ENCODE assay signal across 1 cellular context in the genomic region with DNA sequence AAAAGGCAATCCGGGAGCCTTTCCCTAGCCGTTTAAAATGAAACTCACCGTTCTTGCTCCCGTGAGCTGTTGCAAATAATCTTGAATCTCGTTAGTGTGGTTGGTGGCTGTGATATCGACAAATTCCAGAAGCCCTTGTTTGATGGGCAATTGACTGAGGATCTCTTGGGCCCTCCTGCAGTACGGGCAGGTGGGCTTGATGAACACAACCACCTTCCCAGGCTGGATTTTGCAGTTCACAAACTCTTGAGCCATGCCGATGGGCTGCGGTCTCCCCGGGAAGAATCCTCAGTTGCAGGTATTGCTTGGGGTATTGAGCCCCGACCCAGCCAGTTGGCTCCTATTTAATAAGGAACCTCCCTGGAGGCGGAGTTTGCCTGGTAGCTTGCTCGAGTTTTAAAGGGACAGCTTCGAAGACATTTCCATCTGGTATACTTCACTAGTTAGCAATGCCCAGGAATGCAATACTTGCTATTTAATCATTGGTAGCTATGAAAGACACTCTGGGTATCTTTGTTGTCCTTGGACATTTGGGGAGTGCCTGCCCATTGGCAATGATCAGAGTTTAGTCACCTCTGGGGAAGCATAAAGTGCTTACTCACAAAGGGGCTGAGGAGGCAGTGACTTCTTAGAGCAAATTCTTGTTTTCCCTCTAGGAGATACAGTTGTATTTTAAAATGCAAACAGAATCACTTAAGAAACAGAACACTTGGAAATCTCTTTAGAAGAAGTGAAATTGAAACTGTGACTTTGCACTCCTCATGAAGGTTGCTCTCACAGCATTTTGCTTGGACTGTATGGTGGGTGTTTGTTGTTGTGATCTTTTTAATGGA.
TF ChIP-seq lines count a peak whose summit lies in the region.

A gene with protein sequence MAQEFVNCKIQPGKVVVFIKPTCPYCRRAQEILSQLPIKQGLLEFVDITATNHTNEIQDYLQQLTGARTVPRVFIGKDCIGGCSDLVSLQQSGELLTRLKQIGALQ (minus strand): TSS at position 319 of the 833 bp plus-strand sequence. CDS start 64 bp downstream, at position 255.

TF ChIP-seq in HepG2, 621 proteins besides CTCF, POLR2A, EP300 and RAD21 (continued from another document and continues in another):
- peak; percentile 23; the same call in 1 of the 2 replicates for TF ChIP-seq FOXK1 (CRISPR knock-in tag; IDR thresholded peaks at IDR 0.05; ENCODE audit: borderline replicate concordance, low read depth)
- no peak for TF ChIP-seq SKI (IDR thresholded peaks at IDR 0.05; ENCODE audit: partially characterized antibody)
- no peak for TF ChIP-seq ZBTB38 (CRISPR knock-in tag; IDR thresholded peaks at IDR 0.05)
- TF ChIP-seq, protein P1, sequence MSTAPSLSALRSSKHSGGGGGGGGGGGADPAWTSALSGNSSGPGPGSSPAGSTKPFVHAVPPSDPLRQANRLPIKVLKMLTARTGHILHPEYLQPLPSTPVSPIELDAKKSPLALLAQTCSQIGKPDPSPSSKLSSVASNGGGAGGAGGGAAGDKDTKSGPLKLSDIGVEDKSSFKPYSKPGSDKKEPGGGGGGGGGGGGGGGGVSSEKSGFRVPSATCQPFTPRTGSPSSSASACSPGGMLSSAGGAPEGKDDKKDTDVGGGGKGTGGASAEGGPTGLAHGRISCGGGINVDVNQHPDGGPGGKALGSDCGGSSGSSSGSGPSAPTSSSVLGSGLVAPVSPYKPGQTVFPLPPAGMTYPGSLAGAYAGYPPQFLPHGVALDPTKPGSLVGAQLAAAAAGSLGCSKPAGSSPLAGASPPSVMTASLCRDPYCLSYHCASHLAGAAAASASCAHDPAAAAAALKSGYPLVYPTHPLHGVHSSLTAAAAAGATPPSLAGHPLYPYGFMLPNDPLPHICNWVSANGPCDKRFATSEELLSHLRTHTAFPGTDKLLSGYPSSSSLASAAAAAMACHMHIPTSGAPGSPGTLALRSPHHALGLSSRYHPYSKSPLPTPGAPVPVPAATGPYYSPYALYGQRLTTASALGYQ (CRISPR knock-in tag; IDR thresholded peaks at IDR 0.05): no peak
- peak; percentile 75; the same call in 1 of the 2 replicates for TF ChIP-seq TAF1 (CRISPR knock-in tag; IDR thresholded peaks at IDR 0.05)
- TF ChIP-seq, protein P2, sequence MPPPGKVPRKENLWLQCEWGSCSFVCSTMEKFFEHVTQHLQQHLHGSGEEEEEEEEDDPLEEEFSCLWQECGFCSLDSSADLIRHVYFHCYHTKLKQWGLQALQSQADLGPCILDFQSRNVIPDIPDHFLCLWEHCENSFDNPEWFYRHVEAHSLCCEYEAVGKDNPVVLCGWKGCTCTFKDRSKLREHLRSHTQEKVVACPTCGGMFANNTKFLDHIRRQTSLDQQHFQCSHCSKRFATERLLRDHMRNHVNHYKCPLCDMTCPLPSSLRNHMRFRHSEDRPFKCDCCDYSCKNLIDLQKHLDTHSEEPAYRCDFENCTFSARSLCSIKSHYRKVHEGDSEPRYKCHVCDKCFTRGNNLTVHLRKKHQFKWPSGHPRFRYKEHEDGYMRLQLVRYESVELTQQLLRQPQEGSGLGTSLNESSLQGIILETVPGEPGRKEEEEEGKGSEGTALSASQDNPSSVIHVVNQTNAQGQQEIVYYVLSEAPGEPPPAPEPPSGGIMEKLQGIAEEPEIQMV (CRISPR knock-in tag; IDR thresholded peaks at IDR 0.05; ENCODE audit: low read depth): no peak
- no peak for TF ChIP-seq MTA1 (CRISPR knock-in tag; IDR thresholded peaks at IDR 0.05; ENCODE audit: borderline replicate concordance)
- TF ChIP-seq, protein P3, sequence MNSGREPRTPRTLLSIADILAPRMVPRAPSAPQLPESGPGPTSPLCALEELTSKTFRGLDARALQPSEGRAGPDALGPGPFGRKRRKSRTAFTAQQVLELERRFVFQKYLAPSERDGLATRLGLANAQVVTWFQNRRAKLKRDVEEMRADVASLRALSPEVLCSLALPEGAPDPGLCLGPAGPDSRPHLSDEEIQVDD (CRISPR knock-in tag; IDR thresholded peaks at IDR 0.05; ENCODE audit: borderline replicate concordance): no peak
- TF ChIP-seq, protein P4, sequence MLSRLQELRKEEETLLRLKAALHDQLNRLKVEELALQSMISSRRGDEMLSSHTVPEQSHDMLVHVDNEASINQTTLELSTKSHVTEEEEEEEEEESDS (CRISPR knock-in tag; IDR thresholded peaks at IDR 0.05; ENCODE audit: borderline replicate concordance): no peak
- TF ChIP-seq PHF21A (CRISPR knock-in tag; IDR thresholded peaks at IDR 0.05): no peak
- TF ChIP-seq ZNF232 (CRISPR knock-in tag; IDR thresholded peaks at IDR 0.05; ENCODE audit: borderline replicate concordance): no peak
- no peak for TF ChIP-seq SRY (CRISPR knock-in tag; IDR thresholded peaks at IDR 0.05)
- TF ChIP-seq, protein P5, sequence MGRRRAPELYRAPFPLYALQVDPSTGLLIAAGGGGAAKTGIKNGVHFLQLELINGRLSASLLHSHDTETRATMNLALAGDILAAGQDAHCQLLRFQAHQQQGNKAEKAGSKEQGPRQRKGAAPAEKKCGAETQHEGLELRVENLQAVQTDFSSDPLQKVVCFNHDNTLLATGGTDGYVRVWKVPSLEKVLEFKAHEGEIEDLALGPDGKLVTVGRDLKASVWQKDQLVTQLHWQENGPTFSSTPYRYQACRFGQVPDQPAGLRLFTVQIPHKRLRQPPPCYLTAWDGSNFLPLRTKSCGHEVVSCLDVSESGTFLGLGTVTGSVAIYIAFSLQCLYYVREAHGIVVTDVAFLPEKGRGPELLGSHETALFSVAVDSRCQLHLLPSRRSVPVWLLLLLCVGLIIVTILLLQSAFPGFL (CRISPR knock-in tag; IDR thresholded peaks at IDR 0.05): no peak
- TF ChIP-seq ZNF776 (CRISPR knock-in tag; IDR thresholded peaks at IDR 0.05): no peak
- TF ChIP-seq, protein P6, sequence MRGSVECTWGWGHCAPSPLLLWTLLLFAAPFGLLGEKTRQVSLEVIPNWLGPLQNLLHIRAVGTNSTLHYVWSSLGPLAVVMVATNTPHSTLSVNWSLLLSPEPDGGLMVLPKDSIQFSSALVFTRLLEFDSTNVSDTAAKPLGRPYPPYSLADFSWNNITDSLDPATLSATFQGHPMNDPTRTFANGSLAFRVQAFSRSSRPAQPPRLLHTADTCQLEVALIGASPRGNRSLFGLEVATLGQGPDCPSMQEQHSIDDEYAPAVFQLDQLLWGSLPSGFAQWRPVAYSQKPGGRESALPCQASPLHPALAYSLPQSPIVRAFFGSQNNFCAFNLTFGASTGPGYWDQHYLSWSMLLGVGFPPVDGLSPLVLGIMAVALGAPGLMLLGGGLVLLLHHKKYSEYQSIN (CRISPR knock-in tag; IDR thresholded peaks at IDR 0.05; ENCODE audit: borderline replicate concordance): no peak
- no peak for TF ChIP-seq ZNF17 (CRISPR knock-in tag; IDR thresholded peaks at IDR 0.05)
- no peak for TF ChIP-seq SNRNP70 (IDR thresholded peaks at IDR 0.05; ENCODE audit: low read depth, low read length)
- TF ChIP-seq ZNF792 (CRISPR knock-in tag; IDR thresholded peaks at IDR 0.05): no peak
- no peak for TF ChIP-seq SIX4 (CRISPR knock-in tag; IDR thresholded peaks at IDR 0.05)
- TF ChIP-seq, protein P7, sequence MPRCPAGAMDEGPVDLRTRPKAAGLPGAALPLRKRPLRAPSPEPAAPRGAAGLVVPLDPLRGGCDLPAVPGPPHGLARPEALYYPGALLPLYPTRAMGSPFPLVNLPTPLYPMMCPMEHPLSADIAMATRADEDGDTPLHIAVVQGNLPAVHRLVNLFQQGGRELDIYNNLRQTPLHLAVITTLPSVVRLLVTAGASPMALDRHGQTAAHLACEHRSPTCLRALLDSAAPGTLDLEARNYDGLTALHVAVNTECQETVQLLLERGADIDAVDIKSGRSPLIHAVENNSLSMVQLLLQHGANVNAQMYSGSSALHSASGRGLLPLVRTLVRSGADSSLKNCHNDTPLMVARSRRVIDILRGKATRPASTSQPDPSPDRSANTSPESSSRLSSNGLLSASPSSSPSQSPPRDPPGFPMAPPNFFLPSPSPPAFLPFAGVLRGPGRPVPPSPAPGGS (CRISPR knock-in tag; IDR thresholded peaks at IDR 0.05): no peak
- TF ChIP-seq, protein P8, sequence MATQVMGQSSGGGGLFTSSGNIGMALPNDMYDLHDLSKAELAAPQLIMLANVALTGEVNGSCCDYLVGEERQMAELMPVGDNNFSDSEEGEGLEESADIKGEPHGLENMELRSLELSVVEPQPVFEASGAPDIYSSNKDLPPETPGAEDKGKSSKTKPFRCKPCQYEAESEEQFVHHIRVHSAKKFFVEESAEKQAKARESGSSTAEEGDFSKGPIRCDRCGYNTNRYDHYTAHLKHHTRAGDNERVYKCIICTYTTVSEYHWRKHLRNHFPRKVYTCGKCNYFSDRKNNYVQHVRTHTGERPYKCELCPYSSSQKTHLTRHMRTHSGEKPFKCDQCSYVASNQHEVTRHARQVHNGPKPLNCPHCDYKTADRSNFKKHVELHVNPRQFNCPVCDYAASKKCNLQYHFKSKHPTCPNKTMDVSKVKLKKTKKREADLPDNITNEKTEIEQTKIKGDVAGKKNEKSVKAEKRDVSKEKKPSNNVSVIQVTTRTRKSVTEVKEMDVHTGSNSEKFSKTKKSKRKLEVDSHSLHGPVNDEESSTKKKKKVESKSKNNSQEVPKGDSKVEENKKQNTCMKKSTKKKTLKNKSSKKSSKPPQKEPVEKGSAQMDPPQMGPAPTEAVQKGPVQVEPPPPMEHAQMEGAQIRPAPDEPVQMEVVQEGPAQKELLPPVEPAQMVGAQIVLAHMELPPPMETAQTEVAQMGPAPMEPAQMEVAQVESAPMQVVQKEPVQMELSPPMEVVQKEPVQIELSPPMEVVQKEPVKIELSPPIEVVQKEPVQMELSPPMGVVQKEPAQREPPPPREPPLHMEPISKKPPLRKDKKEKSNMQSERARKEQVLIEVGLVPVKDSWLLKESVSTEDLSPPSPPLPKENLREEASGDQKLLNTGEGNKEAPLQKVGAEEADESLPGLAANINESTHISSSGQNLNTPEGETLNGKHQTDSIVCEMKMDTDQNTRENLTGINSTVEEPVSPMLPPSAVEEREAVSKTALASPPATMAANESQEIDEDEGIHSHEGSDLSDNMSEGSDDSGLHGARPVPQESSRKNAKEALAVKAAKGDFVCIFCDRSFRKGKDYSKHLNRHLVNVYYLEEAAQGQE (IDR thresholded peaks at IDR 0.05; ENCODE audit: borderline replicate concordance in 1 of 2, low read depth in 1 of 2, low read length in 2 of 2): peak in 1 of 2 experiments; percentile 58; a peak in 1 of 4 replicates
- no peak for TF ChIP-seq HCFC1 (IDR thresholded peaks at IDR 0.05; ENCODE audit: low read depth, low read length)
- TF ChIP-seq, protein P9, sequence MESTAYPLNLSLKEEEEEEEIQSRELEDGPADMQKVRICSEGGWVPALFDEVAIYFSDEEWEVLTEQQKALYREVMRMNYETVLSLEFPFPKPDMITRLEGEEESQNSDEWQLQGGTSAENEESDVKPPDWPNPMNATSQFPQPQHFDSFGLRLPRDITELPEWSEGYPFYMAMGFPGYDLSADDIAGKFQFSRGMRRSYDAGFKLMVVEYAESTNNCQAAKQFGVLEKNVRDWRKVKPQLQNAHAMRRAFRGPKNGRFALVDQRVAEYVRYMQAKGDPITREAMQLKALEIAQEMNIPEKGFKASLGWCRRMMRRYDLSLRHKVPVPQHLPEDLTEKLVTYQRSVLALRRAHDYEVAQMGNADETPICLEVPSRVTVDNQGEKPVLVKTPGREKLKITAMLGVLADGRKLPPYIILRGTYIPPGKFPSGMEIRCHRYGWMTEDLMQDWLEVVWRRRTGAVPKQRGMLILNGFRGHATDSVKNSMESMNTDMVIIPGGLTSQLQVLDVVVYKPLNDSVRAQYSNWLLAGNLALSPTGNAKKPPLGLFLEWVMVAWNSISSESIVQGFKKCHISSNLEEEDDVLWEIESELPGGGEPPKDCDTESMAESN (CRISPR knock-in tag; conservative IDR thresholded peaks at IDR 0.05): 0 out of 2 replicates have a peak, but pooled peaks have one; percentile 36
- TF ChIP-seq, protein P10, sequence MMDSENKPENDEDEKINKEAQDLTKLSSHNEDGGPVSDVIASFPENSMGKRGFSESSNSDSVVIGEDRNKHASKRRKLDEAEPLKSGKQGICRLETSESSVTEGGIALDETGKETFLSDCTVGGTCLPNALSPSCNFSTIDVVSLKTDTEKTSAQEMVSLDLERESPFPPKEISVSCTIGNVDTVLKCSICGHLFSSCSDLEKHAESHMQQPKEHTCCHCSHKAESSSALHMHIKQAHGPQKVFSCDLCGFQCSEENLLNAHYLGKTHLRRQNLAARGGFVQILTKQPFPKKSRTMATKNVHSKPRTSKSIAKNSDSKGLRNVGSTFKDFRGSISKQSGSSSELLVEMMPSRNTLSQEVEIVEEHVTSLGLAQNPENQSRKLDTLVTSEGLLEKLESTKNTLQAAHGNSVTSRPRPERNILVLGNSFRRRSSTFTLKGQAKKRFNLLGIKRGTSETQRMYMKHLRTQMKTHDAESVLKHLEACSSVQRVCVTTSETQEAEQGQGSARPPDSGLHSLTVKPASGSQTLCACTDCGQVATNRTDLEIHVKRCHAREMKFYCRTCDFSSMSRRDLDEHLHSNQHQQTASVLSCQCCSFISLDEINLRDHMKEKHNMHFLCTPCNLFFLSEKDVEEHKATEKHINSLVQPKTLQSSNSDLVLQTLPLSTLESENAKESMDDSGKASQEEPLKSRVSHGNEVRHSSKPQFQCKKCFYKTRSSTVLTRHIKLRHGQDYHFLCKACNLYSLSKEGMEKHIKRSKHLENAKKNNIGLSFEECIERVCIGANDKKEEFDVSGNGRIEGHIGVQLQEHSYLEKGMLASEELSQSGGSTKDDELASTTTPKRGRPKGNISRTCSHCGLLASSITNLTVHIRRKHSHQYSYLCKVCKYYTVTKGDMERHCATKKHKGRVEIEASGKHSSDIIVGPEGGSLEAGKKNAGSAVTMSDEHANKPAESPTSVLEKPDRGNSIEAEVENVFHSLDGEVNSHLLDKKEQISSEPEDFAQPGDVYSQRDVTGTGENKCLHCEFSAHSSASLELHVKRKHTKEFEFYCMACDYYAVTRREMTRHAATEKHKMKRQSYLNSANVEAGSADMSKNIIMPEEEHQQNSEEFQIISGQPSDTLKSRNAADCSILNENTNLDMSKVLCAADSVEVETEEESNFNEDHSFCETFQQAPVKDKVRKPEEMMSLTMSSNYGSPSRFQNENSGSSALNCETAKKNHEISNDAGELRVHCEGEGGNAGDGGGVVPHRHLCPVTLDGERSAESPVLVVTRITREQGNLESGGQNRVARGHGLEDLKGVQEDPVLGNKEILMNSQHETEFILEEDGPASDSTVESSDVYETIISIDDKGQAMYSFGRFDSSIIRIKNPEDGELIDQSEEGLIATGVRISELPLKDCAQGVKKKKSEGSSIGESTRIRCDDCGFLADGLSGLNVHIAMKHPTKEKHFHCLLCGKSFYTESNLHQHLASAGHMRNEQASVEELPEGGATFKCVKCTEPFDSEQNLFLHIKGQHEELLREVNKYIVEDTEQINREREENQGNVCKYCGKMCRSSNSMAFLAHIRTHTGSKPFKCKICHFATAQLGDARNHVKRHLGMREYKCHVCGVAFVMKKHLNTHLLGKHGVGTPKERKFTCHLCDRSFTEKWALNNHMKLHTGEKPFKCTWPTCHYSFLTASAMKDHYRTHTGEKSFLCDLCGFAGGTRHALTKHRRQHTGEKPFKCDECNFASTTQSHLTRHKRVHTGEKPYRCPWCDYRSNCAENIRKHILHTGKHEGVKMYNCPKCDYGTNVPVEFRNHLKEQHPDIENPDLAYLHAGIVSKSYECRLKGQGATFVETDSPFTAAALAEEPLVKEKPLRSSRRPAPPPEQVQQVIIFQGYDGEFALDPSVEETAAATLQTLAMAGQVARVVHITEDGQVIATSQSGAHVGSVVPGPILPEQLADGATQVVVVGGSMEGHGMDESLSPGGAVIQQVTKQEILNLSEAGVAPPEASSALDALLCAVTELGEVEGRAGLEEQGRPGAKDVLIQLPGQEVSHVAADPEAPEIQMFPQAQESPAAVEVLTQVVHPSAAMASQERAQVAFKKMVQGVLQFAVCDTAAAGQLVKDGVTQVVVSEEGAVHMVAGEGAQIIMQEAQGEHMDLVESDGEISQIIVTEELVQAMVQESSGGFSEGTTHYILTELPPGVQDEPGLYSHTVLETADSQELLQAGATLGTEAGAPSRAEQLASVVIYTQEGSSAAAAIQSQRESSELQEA (CRISPR knock-in tag; IDR thresholded peaks at IDR 0.05; ENCODE audit: not compliant biosample characterization): no peak
- TF ChIP-seq, protein P11, sequence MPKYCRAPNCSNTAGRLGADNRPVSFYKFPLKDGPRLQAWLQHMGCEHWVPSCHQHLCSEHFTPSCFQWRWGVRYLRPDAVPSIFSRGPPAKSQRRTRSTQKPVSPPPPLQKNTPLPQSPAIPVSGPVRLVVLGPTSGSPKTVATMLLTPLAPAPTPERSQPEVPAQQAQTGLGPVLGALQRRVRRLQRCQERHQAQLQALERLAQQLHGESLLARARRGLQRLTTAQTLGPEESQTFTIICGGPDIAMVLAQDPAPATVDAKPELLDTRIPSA (CRISPR knock-in tag; IDR thresholded peaks at IDR 0.05; ENCODE audit: borderline replicate concordance): no peak
- no peak for TF ChIP-seq ISX (CRISPR knock-in tag; conservative IDR thresholded peaks at IDR 0.05)
